1 cellular context compared by ENCODE assay signal in the genomic region with DNA sequence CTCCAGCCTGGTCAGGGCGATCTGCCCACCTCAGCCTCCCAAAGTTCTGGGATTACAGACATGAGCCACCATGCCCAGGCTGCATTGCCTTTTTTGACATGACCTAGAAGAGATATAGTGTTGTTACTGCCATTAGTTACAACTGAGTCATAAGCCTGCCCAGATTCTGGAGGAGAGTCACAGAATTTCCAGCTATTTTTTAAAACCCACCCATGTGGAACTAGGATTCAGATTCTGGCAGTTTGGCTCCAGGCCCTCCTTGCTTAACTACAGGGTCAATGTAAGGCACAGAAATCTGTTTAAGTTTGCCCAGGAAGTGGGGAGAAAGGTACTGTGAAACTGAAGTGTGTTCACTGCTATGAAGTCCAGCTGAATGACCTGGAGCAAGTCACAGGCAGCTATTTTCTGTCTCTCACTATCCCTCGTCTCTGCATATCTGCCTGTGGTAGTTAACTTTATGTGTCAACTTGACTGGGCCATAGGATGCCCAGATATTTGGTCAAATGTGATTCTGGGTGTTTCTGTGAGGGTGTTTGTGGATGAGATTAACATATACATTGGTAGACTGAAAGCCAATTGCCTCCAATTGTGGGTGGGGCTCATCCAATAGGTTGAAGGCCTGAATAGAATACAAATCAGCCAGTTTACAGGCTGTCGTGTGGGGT.
A peak's percentile ranks its signal among the peaks of the same experiment; 100 is the strongest.
TF ChIP-seq lines count a peak whose summit lies in the region.

No MANE protein-coding gene starts in this region.

TF ChIP-seq in HEK293, 187 proteins besides CTCF, POLR2A, EP300 and RAD21 (continued from another document):
- no peak for TF ChIP-seq ZFP41 (tag by site-specific recombination; IDR thresholded peaks at IDR 0.05; ENCODE audit: borderline replicate concordance)
- no peak for TF ChIP-seq ZNF292 (tag by site-specific recombination; IDR thresholded peaks at IDR 0.05; ENCODE audit: borderline replicate concordance, low read depth)
- TF ChIP-seq KLF10 (tag by site-specific recombination; IDR thresholded peaks at IDR 0.05), result no peak
- peak; percentile 93 for TF ChIP-seq ZNF416 (tag by site-specific recombination; IDR thresholded peaks at IDR 0.05)
- no peak for TF ChIP-seq ZSCAN16 (tag by site-specific recombination; IDR thresholded peaks at IDR 0.05)
- TF ChIP-seq ZFHX2 (tag by site-specific recombination; conservative IDR thresholded peaks at IDR 0.05), result no peak
- TF ChIP-seq ZNF114 (tag by site-specific recombination; IDR thresholded peaks at IDR 0.05), result no peak
